Comparison of ENCODE assay signal across 34 cellular contexts in the genomic region with DNA sequence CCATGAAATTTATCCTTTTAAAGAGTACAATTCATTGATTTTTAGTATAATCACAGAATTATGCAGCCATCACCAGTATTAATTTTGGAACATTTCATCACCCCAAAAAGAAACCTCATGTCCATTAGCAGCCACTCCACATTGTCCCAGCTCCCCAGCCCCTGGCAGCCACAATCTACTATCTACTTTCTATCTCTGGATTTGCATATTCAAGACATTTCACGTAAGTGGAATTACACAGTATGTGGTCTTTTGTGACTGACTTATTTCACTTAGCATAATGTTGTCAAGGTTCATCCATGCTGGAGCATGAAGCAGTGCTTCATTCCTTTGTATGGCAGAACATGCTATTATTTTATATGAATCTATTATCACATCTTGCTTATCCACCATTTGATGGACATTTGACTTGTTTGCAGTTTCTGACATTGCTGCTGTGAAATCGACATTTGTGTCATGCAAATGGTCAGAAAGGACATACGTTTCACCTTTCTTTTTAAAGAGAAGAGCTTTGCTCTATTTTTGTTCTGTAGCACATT. TPM values are rescaled to one million over a fixed set of nuclear protein-coding genes. Genes with fewer than 3 reads are reported as not detected.
DNase-seq lines count a peak whose midpoint lies in the region; ATAC-seq and TF ChIP-seq lines count a peak whose summit lies in the region.
"Had no signal": no experiment of that assay in that cellular context is flagged by ENCODE, and none has a peak within 500 bp of the region (broad histone marks: within the 10 kb centered on the region; RNA-seq: fewer than 3 reads in every experiment).

No MANE protein-coding gene starts in this region.

- H2AK5ac ChIP-seq in H9 (ENCODE audit: insufficient read length, low read length) = no peak overlapping the region

- peak overlapping the region in 1 of 2 experiments; percentile 7; a peak in 1 of 5 replicates for H3K4me3 Mint-ChIP-seq in H9
- no peak overlapping the region for H3K4me3 Mint-ChIP-seq in activated CD4-positive, alpha-beta T cell treated with anti-CD3 and anti-CD28 coated beads for 36 hours
- H3K4me3 Mint-ChIP-seq: neural progenitor cell had no signal

- no peak overlapping the region for H3K18ac ChIP-seq in H9 (ENCODE audit: insufficient read length, low read depth, low read length)

- H3K36me3 ChIP-seq in ACC112 (ENCODE audit: insufficient read depth, low read length) (peaks cover 3% of the 10 kb centered on the region; the same call in 1 of the 2 replicates), OCI-LY7 (ENCODE audit: insufficient read depth, low read length) (peaks cover 29% of the 10 kb centered on the region)
- H3K36me3 ChIP-seq: adrenal gland, BE2C, lower lobe of right lung, neural progenitor cell, upper lobe of left lung had no signal

- H3T11ph ChIP-seq in H9 (ENCODE audit: low read length) = no peak overlapping the region

- no peak overlapping the region for H3K14ac ChIP-seq in H9 (ENCODE audit: insufficient read depth, low read length)

- CTCF ChIA-PET in OCI-LY7 (lab: Charles Lee; ENCODE audit: unreplicated experiment) = no interaction called here
- CTCF ChIA-PET in activated CD4-positive, alpha-beta T cell treated with anti-CD3 and anti-CD28 coated beads for 36 hours (lab: Charles Lee) = interaction anchor here (1.2 to 1.8 kb wide), 5 partner anchors 9 to 580 kb away, joined by 3 to 4 read pairs (median 3); no protein-coding TSS in a partner anchor

- H3K23ac ChIP-seq in H9 (ENCODE audit: insufficient read length, low read depth, low read length) = no peak overlapping the region

- peak overlapping the region; percentile 27 for H3K4me2 ChIP-seq in H9 (ENCODE audit: insufficient read depth, insufficient read length, low read length)
- peak overlapping the region; percentile 10 for H3K4me2 ChIP-seq in OCI-LY7 (ENCODE audit: low read length)

- no peak overlapping the region for H3K9ac ChIP-seq in H9 (ENCODE audit: extremely low read depth, insufficient read length, low read length)
- H3K9ac ChIP-seq: neural progenitor cell had no signal

- H3K4me3 ChIP-seq in ACC112 (ENCODE audit: low read depth, low read length) = no peak overlapping the region
- no peak overlapping the region for H3K4me3 ChIP-seq in OCI-LY7 (ENCODE audit: low read depth, low read length, poor library complexity, severe bottlenecking)
- H3K4me3 ChIP-seq: A549, adrenal gland, body of pancreas, lower lobe of right lung, MG63, mucosa of descending colon, neural progenitor cell, upper lobe of left lung had no signal

- no peak overlapping the region for H2BK15ac ChIP-seq in H9 (ENCODE audit: low read depth, low read length)

- no peak for TF ChIP-seq CTCF in H9 (conservative IDR thresholded peaks at IDR 0.05)
- no peak for TF ChIP-seq CTCF in OCI-LY7 (conservative IDR thresholded peaks at IDR 0.05; ENCODE audit: low read length)

- peaks cover 58% of the 10 kb centered on the region for H3K4me1 ChIP-seq in ACC112 (ENCODE audit: control insufficient read depth, insufficient read depth, low read length, unreplicated experiment)
- peaks cover 14% of the 10 kb centered on the region for H3K4me1 ChIP-seq in H9 (ENCODE audit: insufficient read depth, low read length)
- H3K4me1 ChIP-seq in OCI-LY7 (ENCODE audit: insufficient read depth, low read length, poor library complexity, severe bottlenecking) = peaks cover 41% of the 10 kb centered on the region

- H3K9me3 ChIP-seq in H9 (ENCODE audit: control insufficient read depth, low read depth, low read length) (no peaks in the 10 kb centered on the region), OCI-LY7 (ENCODE audit: low read length) (no peaks in the 10 kb centered on the region)
- H3K9me3 ChIP-seq: A549, adrenal gland, BE2C, body of pancreas, lower lobe of right lung, MG63, mucosa of descending colon, upper lobe of left lung had no signal

- no peaks in the 10 kb centered on the region for H3K27me3 Mint-ChIP-seq in H9 (ENCODE audit: low read depth)
- H3K27me3 Mint-ChIP-seq in activated CD4-positive, alpha-beta T cell treated with anti-CD3 and anti-CD28 coated beads for 36 hours = no peaks in the 10 kb centered on the region
- H3K27me3 Mint-ChIP-seq: activated CD8-positive, alpha-beta memory T cell treated with anti-CD3 and anti-CD28 coated beads, Interleukin-2, amount 10 ng/mL, durations not matched to agents 7 days and 5 days had no signal

- no CpG with 5 or more reads among the region's 3 CpGs for WGBS in H9 (ENCODE audit: extremely low coverage, insufficient read length, low lambda C conversion rate)

- H3K27me3 ChIP-seq in ACC112 (ENCODE audit: insufficient read depth, low read length) (no peaks in the 10 kb centered on the region), H9 (ENCODE audit: insufficient read depth, low read length) (no peaks in the 10 kb centered on the region)
- H3K27me3 ChIP-seq: adrenal gland, BE2C, body of pancreas, MG63, neural progenitor cell, upper lobe of left lung had no signal

- no peak overlapping the region for H2BK5ac ChIP-seq in H9 (ENCODE audit: insufficient read length, low read length)

- H4K8ac ChIP-seq in H9 (replicated peaks; ENCODE audit: insufficient read length, low read depth, low read length) = no peak overlapping the region

- H3K9me3 Mint-ChIP-seq in H9 = no peaks in the 10 kb centered on the region
- no peaks in the 10 kb centered on the region for H3K9me3 Mint-ChIP-seq in activated CD4-positive, alpha-beta T cell treated with anti-CD3 and anti-CD28 coated beads for 36 hours (ENCODE audit: low read depth)
- H3K9me3 Mint-ChIP-seq: activated T-cell treated with anti-CD3 and anti-CD28 coated beads, Interleukin-2, amount 50 U/mL, for 72 hours; neural progenitor cell; stimulated activated effector memory CD8-positive, alpha-beta T cell treated with anti-CD3 and anti-CD28 coated beads, Interleukin-12 subunit alpha, Interleukin-12 subunit beta, amount 100 ng/mL, for 72 hours had no signal

- H4K91ac ChIP-seq in H9 (ENCODE audit: insufficient read length, low read depth, low read length) = no peak overlapping the region

- peak overlapping the region; percentile 46; the same call in 1 of the 2 replicates for H3K27ac ChIP-seq in ACC112 (ENCODE audit: low read depth, low read length)
- H3K27ac ChIP-seq in H9 (ENCODE audit: insufficient read length, low read depth, low read length) = no peak overlapping the region
- no peak overlapping the region for H3K27ac ChIP-seq in OCI-LY7 (ENCODE audit: low read depth, low read length, poor library complexity, severe bottlenecking)
- H3K27ac ChIP-seq: A549, body of pancreas, lower lobe of right lung had no signal

- POLR2A ChIA-PET in OCI-LY7 (lab: Charles Lee) = no interaction called here
- POLR2A ChIA-PET in activated CD4-positive, alpha-beta T cell treated with anti-CD3 and anti-CD28 coated beads for 36 hours (lab: Charles Lee) = no interaction called here

- H3K23me2 ChIP-seq in H9 (ENCODE audit: insufficient read length, low read depth, low read length, poor library complexity, severe bottlenecking) = no peaks in the 10 kb centered on the region

- peaks cover 15% of the 10 kb centered on the region for H3K79me1 ChIP-seq in H9 (ENCODE audit: insufficient read depth, low read depth, low read length, poor library complexity, severe bottlenecking)

- no peaks in the 10 kb centered on the region for H3K9me2 ChIP-seq in OCI-LY7 (ENCODE audit: insufficient read depth, low read length)

- peaks cover 4 to 12% (median 7%) of the 10 kb centered on the region in 3 experiments; a peak in 5 of 7 replicates for H3K36me3 Mint-ChIP-seq in H9 (ENCODE audit: insufficient read depth in 1 of 3, low read depth in 3 of 3)
- H3K36me3 Mint-ChIP-seq in activated CD4-positive, alpha-beta T cell treated with anti-CD3 and anti-CD28 coated beads for 36 hours (ENCODE audit: low read depth) = peaks cover 14% of the 10 kb centered on the region

- H2AFZ ChIP-seq in ACC112 (ENCODE audit: low read length, unreplicated experiment) (no peak overlapping the region), H9 (ENCODE audit: low read length) (no peak overlapping the region), OCI-LY7 (ENCODE audit: low read length) (no peak overlapping the region)
- H2AFZ ChIP-seq: neural progenitor cell had no signal

- H3K79me2 ChIP-seq in ACC112 (ENCODE audit: control insufficient read depth, insufficient read depth, low read length, unreplicated experiment) (peaks cover 97% of the 10 kb centered on the region), H9 (ENCODE audit: insufficient read depth, low read length) (peaks cover 27% of the 10 kb centered on the region; the same call in 1 of the 2 replicates), OCI-LY7 (ENCODE audit: insufficient read depth, low read depth, low read length) (peaks cover 90% of the 10 kb centered on the region)

- intact Hi-C loops in OCI-LY7 (cut with micrococcal nuclease; ENCODE audit: unreplicated experiment) = no loop called here
- intact Hi-C loops in activated CD4-positive, alpha-beta T cell treated with anti-CD3 and anti-CD28 coated beads for 36 hours (cut with DNase I, micrococcal nuclease) = no loop called here

- H3K4ac ChIP-seq in H9 (ENCODE audit: low read depth, low read length) = no peak overlapping the region

- H3K4me1 Mint-ChIP-seq in H9 = peaks cover 51 to 56% of the 10 kb centered on the region in 2 experiments
- H3K4me1 Mint-ChIP-seq in activated CD4-positive, alpha-beta T cell treated with anti-CD3 and anti-CD28 coated beads for 36 hours = peaks cover 67% of the 10 kb centered on the region

- no peak for ATAC-seq in HG02840 (IDR thresholded peaks at IDR 0.05; ENCODE audit: low FRiP score, unreplicated experiment)
- no peak for ATAC-seq in activated CD4-positive, alpha-beta T cell treated with anti-CD3 and anti-CD28 coated beads for 36 hours
- ATAC-seq: A549; activated CD8-positive, alpha-beta memory T cell treated with anti-CD3 and anti-CD28 coated beads, Interleukin-2, amount 10 ng/mL, durations not matched to agents 7 days and 5 days; activated T-cell treated with anti-CD3 and anti-CD28 coated beads, Interleukin-2, amount 50 U/mL, for 72 hours; body of pancreas; lower lobe of right lung; mucosa of descending colon; right cardiac atrium; stimulated activated effector memory CD8-positive, alpha-beta T cell treated with anti-CD3 and anti-CD28 coated beads, Interleukin-12 subunit alpha, Interleukin-12 subunit beta, amount 100 ng/mL, for 72 hours had no signal

- no peak for DNase-seq in H9
- no peak for DNase-seq in OCI-LY7 (ENCODE audit: low spot score)
- DNase-seq in islet precursor cell = peak; percentile 3
- DNase-seq in NCI-H187 treated with DMSO at 0.1 percent for 48 hours (lab: John Stamatoyannopoulos, UW) = no peak
- no peak for DNase-seq in cerebellar nuclear complex (lab: John Stamatoyannopoulos, UW)
- no peak for DNase-seq in activated CD4-positive, alpha-beta T cell treated with anti-CD3 and anti-CD28 coated beads for 36 hours
- DNase-seq: activated CD8-positive, alpha-beta memory T cell treated with anti-CD3 and anti-CD28 coated beads, Interleukin-2, amount 10 ng/mL, durations not matched to agents 7 days and 5 days; activated naive CD4-positive, alpha-beta T cell; activated T-cell treated with anti-CD3 and anti-CD28 coated beads, Interleukin-2, amount 50 U/mL, for 72 hours; adrenal gland; BE2C; body of pancreas; DMS53; GDM1; kidney glomerular epithelial cell; lower lobe of right lung; MG63; mucosa of descending colon; NCI-H2029 treated with DMSO at 0.1 percent for 48 hours; NCI-H226; NCI-H82; right cardiac atrium; SIG-M5; stimulated activated CD4-positive, alpha-beta T cell treated with anti-CD3 and anti-CD28 coated beads, Interleukin-4, amount 100 ng/mL, for 24 hours; substantia nigra; SW 1271; upper lobe of left lung had no signal

- peak overlapping the region in 1 of 3 experiments; percentile 49; a peak in 2 of 7 replicates for H3K27ac Mint-ChIP-seq in H9
- H3K27ac Mint-ChIP-seq in activated CD4-positive, alpha-beta T cell treated with anti-CD3 and anti-CD28 coated beads for 36 hours = no peak overlapping the region
- H3K27ac Mint-ChIP-seq: neural progenitor cell had no signal

- no peak overlapping the region for H4K5ac ChIP-seq in H9 (ENCODE audit: insufficient read length, low read depth, low read length)

- no peak overlapping the region for H2BK120ac ChIP-seq in H9 (ENCODE audit: low read depth, low read length, poor library complexity, severe bottlenecking)

- H4K20me1 ChIP-seq in H9 (ENCODE audit: control insufficient read depth, insufficient read depth, insufficient read length) (no peaks in the 10 kb centered on the region), OCI-LY7 (ENCODE audit: insufficient read depth, low read length) (peaks cover 31% of the 10 kb centered on the region; the same call in 1 of the 2 replicates)

- BruUV-seq in OCI-LY7 (replicated peaks; lab: Mats Ljungman, UMichigan) = no TSS peak

- no peak overlapping the region for H2BK12ac ChIP-seq in H9 (ENCODE audit: insufficient read length, low read depth, low read length)

- no peak overlapping the region for H2BK20ac ChIP-seq in H9 (ENCODE audit: low read depth, low read length, poor library complexity, severe bottlenecking)

- H3K56ac ChIP-seq in H9 (ENCODE audit: insufficient read length, low read depth, low read length) = no peak overlapping the region

RNA-seq across cellular contexts. Expression of a gene that starts 10.7 kb away (rescaled TPM):
- total RNA-seq in H9 (2021) (108 TPM in 2 replicates), OCI-LY7 (2022) (120 and 126 TPM in 2 replicates)
- 113 and 121 TPM in 2 replicates for total RNA-seq in OCI-LY7 (2014; rRNA removed; shearing (Covaris generic))
- total RNA-seq in activated CD4-positive, alpha-beta T cell treated with anti-CD3 and anti-CD28 coated beads for 36 hours = 10 to 100 TPM; 78.3 to 98.0 TPM

RNA-seq across cellular contexts. Expression of a gene that starts 42.3 kb away (rescaled TPM):
- total RNA-seq in H9 (2021) (not detected in 2 replicates), OCI-LY7 (2022) (0.22 and 0.30 TPM in 2 replicates)
- 0.28 and 0.57 TPM in 2 replicates for total RNA-seq in OCI-LY7 (2014; rRNA removed; shearing (Covaris generic))
- total RNA-seq in activated CD4-positive, alpha-beta T cell treated with anti-CD3 and anti-CD28 coated beads for 36 hours = under 1 TPM; 0.11 to 0.14 TPM
- total RNA-seq: endothelial cell of umbilical vein, fibroblast of lung had no signal

RNA-seq across cellular contexts. Expression of a gene that starts 53.7 kb away (rescaled TPM):
- total RNA-seq in H9 (2021) = 0.11 and 0.13 TPM in 2 replicates
- not detected in 2 replicates for total RNA-seq in OCI-LY7 (2014; rRNA removed; shearing (Covaris generic))
- total RNA-seq in OCI-LY7 (2022) = 0.09 TPM in 1 of 2 replicates, not detected in the other
- under 1 TPM in 1 of 2 experiments, not detected in 1; 0.07 TPM for total RNA-seq in activated CD4-positive, alpha-beta T cell treated with anti-CD3 and anti-CD28 coated beads for 36 hours
- total RNA-seq: right cardiac atrium had no signal
